Comparison of ENCODE assay signal across 9 cellular contexts in the genomic region with DNA sequence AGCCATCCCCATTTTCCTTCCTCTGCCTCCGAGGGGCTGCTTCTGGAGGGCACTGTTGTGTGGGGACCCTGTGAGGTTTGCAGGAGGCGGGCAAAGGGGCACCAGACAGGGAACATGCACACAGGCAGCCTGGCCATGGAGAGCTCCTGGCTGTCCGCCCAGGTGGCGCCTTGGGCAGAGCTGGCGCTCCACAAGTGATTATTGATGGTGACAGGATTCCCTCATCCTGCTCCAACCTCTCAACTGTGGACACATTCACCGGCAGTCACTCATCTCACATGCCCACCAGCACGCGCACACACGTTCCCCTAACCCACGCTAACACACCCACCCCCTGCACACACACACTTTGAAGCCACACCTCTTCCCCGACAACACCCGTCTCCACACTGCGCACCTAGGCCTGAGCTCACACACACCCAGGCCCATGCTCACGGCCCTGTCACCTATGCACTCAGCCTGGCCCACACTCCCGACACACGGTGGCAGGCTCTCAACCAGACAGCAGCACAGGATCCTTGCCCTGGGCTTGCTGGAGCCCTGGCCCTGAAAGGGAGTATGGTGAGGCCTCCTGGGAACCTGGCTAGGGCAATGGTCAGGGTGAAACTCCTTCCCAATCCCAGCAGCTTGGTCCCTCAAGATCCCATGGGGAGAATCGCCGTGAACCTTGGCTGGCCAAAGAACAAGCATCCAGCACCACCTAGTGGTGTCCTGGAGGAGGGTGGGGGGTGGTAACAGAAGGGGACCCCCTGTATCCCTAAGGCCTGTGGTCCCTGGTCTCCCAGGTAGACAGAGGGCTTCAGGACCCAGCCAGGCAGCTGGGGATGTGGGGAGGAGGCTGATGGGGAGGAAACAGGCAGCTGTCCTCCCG. TPM values are rescaled to one million over a fixed set of nuclear protein-coding genes. Genes with fewer than 3 reads are reported as not detected.
A peak's percentile ranks its signal among the peaks of the same experiment; 100 is the strongest.
DNase-seq lines count a peak whose midpoint lies in the region; ATAC-seq and TF ChIP-seq lines count a peak whose summit lies in the region.
"Had no signal": no experiment of that assay in that cellular context is flagged by ENCODE, and none has a peak within 500 bp of the region (broad histone marks: within the 10 kb centered on the region; RNA-seq: fewer than 3 reads in every experiment).

No MANE protein-coding gene starts in this region.

- H3K4me3 ChIP-seq in HFF-Myc (replicated peaks; ENCODE audit: low read depth, low read length) (no peak overlapping the region), WERI-Rb-1 (ENCODE audit: low read depth, low read length) (no peak overlapping the region), right cardiac atrium (ENCODE audit: low read length) (no peak overlapping the region), testis (no peak overlapping the region)
- H3K4me3 ChIP-seq: HAP-1 had no signal

- peak; percentile 66 for DNase-seq in AG20443 (ENCODE audit: low spot score)
- DNase-seq in HFF-Myc (ENCODE audit: extremely low read depth, low read depth) = no peak
- DNase-seq in WERI-Rb-1 = peak; percentile 92
- DNase-seq in right cardiac atrium = peak; percentile 58 to 88 (median 86)
- DNase-seq in testis = peak; percentile 57
- DNase-seq in effector CD8-positive, alpha-beta T cell (lab: John Stamatoyannopoulos, UW) = no peak

- 44% methylated on average over 19 of the region's 19 CpGs for WGBS in right cardiac atrium
- 60 to 79% methylated on average over 8 to 19 of the region's 19 CpGs for WGBS in testis, 2 donors

- H3K27ac ChIP-seq in WERI-Rb-1 (peak overlapping the region; percentile 41), right cardiac atrium (ENCODE audit: low read length) (peak overlapping the region; percentile 74), testis (no peak overlapping the region)

- TF ChIP-seq POLR2A in testis (IDR thresholded peaks at IDR 0.05) = no peak

- H3K36me3 ChIP-seq in WERI-Rb-1 (peaks cover 2% of the 10 kb centered on the region; the same call in 1 of the 2 replicates), testis (ENCODE audit: low read depth, missing control alignments) (no peaks in the 10 kb centered on the region)
- H3K36me3 ChIP-seq: HAP-1 had no signal

- ATAC-seq in right cardiac atrium (peak; percentile 5 to 10), HG03460 (IDR thresholded peaks at IDR 0.05; ENCODE audit: unreplicated experiment) (no peak), HG03108 (IDR thresholded peaks at IDR 0.05; ENCODE audit: unreplicated experiment) (no peak)

- H3K4me1 ChIP-seq in right cardiac atrium (ENCODE audit: control insufficient read depth, insufficient read depth, low read length) (peaks cover 12% of the 10 kb centered on the region), testis (peaks cover 12% of the 10 kb centered on the region)

- no peaks in the 10 kb centered on the region for H3K9me3 ChIP-seq in WERI-Rb-1 (ENCODE audit: severe bottlenecking)
- H3K9me3 ChIP-seq in right cardiac atrium (ENCODE audit: control insufficient read depth, low read length) = no peaks in the 10 kb centered on the region
- H3K9me3 ChIP-seq in testis = no peaks in the 10 kb centered on the region
- H3K9me3 ChIP-seq: HAP-1 had no signal

- TF ChIP-seq CTCF in HFF-Myc (IDR thresholded peaks at IDR 0.05; ENCODE audit: low read depth, low read length, missing control alignments) (peak; percentile 70), WERI-Rb-1 (IDR thresholded peaks at IDR 0.05; ENCODE audit: low read depth, low read length) (peak; percentile 96), testis (IDR thresholded peaks at IDR 0.05) (peak; percentile 29 to 60 (median 41))

- H3K27me3 ChIP-seq in WERI-Rb-1 (ENCODE audit: insufficient read depth, low read depth, severe bottlenecking) = no peaks in the 10 kb centered on the region
- H3K27me3 ChIP-seq in right cardiac atrium (ENCODE audit: control insufficient read depth, insufficient read depth) = no peaks in the 10 kb centered on the region
- H3K27me3 ChIP-seq in testis = no peaks in the 10 kb centered on the region

- intact Hi-C loops in right cardiac atrium (cut with DNase I) (loop anchor here in 1 of 4 donors (10.0 kb wide), 1 partner anchor 47 kb away; a partner anchor contains a TSS), testis (cut with DNase I; ENCODE audit: low total_unique reads) (no loop called here)

RNA-seq across cellular contexts. Expression of a gene that starts 3.6 kb away (rescaled TPM):
- total RNA-seq in right cardiac atrium (10 to 100 TPM; 18.1 to 39.6 (median 21.3) TPM), testis (1 to 10 TPM; 2.6 to 2.7 TPM)
- polyA plus RNA-seq in right cardiac atrium (32.7 TPM), testis (ENCODE audit: insufficient read depth, low read depth, low replicate concordance) (2.9 TPM)

RNA-seq across cellular contexts. Expression of a gene that starts 6.7 kb away (rescaled TPM):
- 1,000 to 10,000 TPM; 2,357 to 4,356 (median 2,957) TPM for total RNA-seq in right cardiac atrium
- 4,928 TPM for polyA plus RNA-seq in right cardiac atrium
- 1 to 10 TPM; 3.0 to 6.0 TPM for total RNA-seq in testis
- 49.8 TPM for polyA plus RNA-seq in testis (ENCODE audit: insufficient read depth, low read depth, low replicate concordance)

RNA-seq across cellular contexts. Expression of a gene that starts 16.0 kb away (rescaled TPM):
- total RNA-seq in right cardiac atrium (10 to 100 TPM; 12.9 to 24.0 (median 15.2) TPM), testis (10 to 100 TPM; 28.6 to 37.4 TPM)
- polyA plus RNA-seq in right cardiac atrium (13.6 TPM), testis (ENCODE audit: insufficient read depth, low read depth, low replicate concordance) (21.1 TPM)

RNA-seq across cellular contexts. Expression of a gene that starts 28.0 kb away (rescaled TPM):
- total RNA-seq in right cardiac atrium (100 to 1,000 TPM in 3 of 4 donors, 10 to 100 TPM in 1; 99.2 to 178 (median 114) TPM), testis (10 to 100 TPM; 32.1 to 40.0 TPM)
- polyA plus RNA-seq in right cardiac atrium (56.4 TPM), testis (ENCODE audit: insufficient read depth, low read depth, low replicate concordance) (32.1 TPM)

RNA-seq across cellular contexts. Expression of a gene that starts 34.9 kb away (rescaled TPM):
- total RNA-seq in right cardiac atrium (10 to 100 TPM; 19.2 to 26.2 (median 22.9) TPM), testis (100 to 1,000 TPM; 265 to 352 TPM)
- polyA plus RNA-seq in right cardiac atrium (22.7 TPM), testis (ENCODE audit: insufficient read depth, low read depth, low replicate concordance) (102 TPM)

Comparison
In these comparisons a context has a peak if more than half of its experiments do, and no peak if none do; other contexts are left out.
1. DNase-seq: peak in AG20443 (single experiment), WERI-Rb-1 (single experiment), right cardiac atrium (3 of 3) and testis (single experiment); none in HFF-Myc (single experiment) and effector CD8-positive, alpha-beta T cell (single experiment).
2. CTCF ChIP-seq: peak in every context shown above with its lines; median percentile 96 in WERI-Rb-1; 70 in HFF-Myc; 41 in testis.
3. H3K27ac ChIP-seq: peak in WERI-Rb-1 (single experiment) and right cardiac atrium (single experiment); none in testis (0 of 2).
4. ATAC-seq: peak in right cardiac atrium (2 of 2); none in HG03460 (single experiment) and HG03108 (single experiment).
5. RNA of a gene that starts 3.6 kb away (total RNA-seq): 18.1 to 39.6 TPM in right cardiac atrium; 2.6 to 2.7 TPM in testis; every median in the first group is over 4 times any median in the second.
6. RNA of a gene that starts 6.7 kb away (total RNA-seq): 2,357 to 4,356 TPM in right cardiac atrium; 3.0 to 6.0 TPM in testis; every median in the first group is over 100 times any median in the second.